ENCODE assay signal across 13 cellular contexts in genomic region chr10:29657719-29658274, GRCh38. TPM values are rescaled to one million over a fixed set of nuclear protein-coding genes. Genes with fewer than 3 reads are reported as not detected.
DNase-seq lines count a peak whose midpoint lies in the region; ATAC-seq and TF ChIP-seq lines count a peak whose summit lies in the region.
"Had no signal": no experiment of that assay in that cellular context is flagged by ENCODE, and none has a peak within 500 bp of the region (broad histone marks: within the 10 kb centered on the region; RNA-seq: fewer than 3 reads in every experiment).

No MANE protein-coding gene starts in this region.

- peaks cover 36% of the 10 kb centered on the region for H3K36me3 ChIP-seq in endodermal cell (ENCODE audit: control insufficient read depth, insufficient read depth, low read length)

- intact Hi-C loops in activated CD8-positive, alpha-beta T cell treated with anti-CD3 and anti-CD28 coated beads for 36 hours (cut with micrococcal nuclease), result no loop called here

- peak; percentile 49 for DNase-seq in activated CD8-positive, alpha-beta T cell treated with anti-CD3 and anti-CD28 coated beads for 36 hours
- DNase-seq in activated CD8-positive, alpha-beta T cell treated with anti-CD3 and anti-CD28 coated beads, Interleukin-2, amount 10 ng/mL, durations not matched to agents 7 days and 5 days, result no peak
- peak; percentile 48 for DNase-seq in NCI-H82 treated with DMSO at 0.1 percent for 48 hours (lab: John Stamatoyannopoulos, UW; ENCODE audit: unreplicated experiment)
- DNase-seq in endodermal cell, result no peak
- DNase-seq in stimulated activated naive CD8-positive, alpha-beta T cell treated with anti-CD3 and anti-CD28 coated beads, Interleukin-15, amount 100 ng/mL, for 72 hours, result no peak
- no peak for DNase-seq in HCEC 1CT
- DNase-seq in LoVo (ENCODE audit: low spot score), result no peak
- DNase-seq: mesendoderm, NCI-H1694 treated with DMSO at 0.1 percent for 48 hours had no signal

- H3K9ac ChIP-seq in endodermal cell (ENCODE audit: extremely low read depth, low read length, poor library complexity, severe bottlenecking), result no peak overlapping the region

- H3K27me3 ChIP-seq in endodermal cell (ENCODE audit: control insufficient read depth, insufficient read depth, low read length, poor library complexity, severe bottlenecking), result no peaks in the 10 kb centered on the region

- H3K9me3 Mint-ChIP-seq in activated CD8-positive, alpha-beta T cell treated with anti-CD3 and anti-CD28 coated beads for 36 hours, result peaks cover 7% of the 10 kb centered on the region
- H3K9me3 Mint-ChIP-seq in activated CD8-positive, alpha-beta T cell treated with anti-CD3 and anti-CD28 coated beads, Interleukin-2, amount 10 ng/mL, durations not matched to agents 7 days and 5 days (ENCODE audit: insufficient read depth), result peaks cover 14% of the 10 kb centered on the region
- peaks cover 42% of the 10 kb centered on the region for H3K9me3 Mint-ChIP-seq in endodermal cell
- H3K9me3 Mint-ChIP-seq in stimulated activated naive CD8-positive, alpha-beta T cell treated with anti-CD3 and anti-CD28 coated beads, Interleukin-15, amount 100 ng/mL, for 72 hours, result peaks cover 0 to 4% of the 10 kb centered on the region in 2 donors

- H3K9me3 ChIP-seq in endodermal cell (ENCODE audit: control insufficient read depth, low read length), result peaks cover 30% of the 10 kb centered on the region

- WGBS in endodermal cell (ENCODE audit: insufficient coverage in 1 of 2, insufficient read length in 1 of 2), 2 experiments, result 94 to 96% methylated on average over 6 to 9 of the region's 9 CpGs

- peak overlapping the region; percentile 24 for H3K4me3 ChIP-seq in endodermal cell (ENCODE audit: low read length)

- peaks cover 3% of the 10 kb centered on the region for H3K27me3 Mint-ChIP-seq in activated CD8-positive, alpha-beta T cell treated with anti-CD3 and anti-CD28 coated beads for 36 hours
- H3K27me3 Mint-ChIP-seq in activated CD8-positive, alpha-beta T cell treated with anti-CD3 and anti-CD28 coated beads, Interleukin-2, amount 10 ng/mL, durations not matched to agents 7 days and 5 days (ENCODE audit: low read depth), result peaks cover 23% of the 10 kb centered on the region
- H3K27me3 Mint-ChIP-seq in endodermal cell (ENCODE audit: insufficient read depth), result no peaks in the 10 kb centered on the region
- H3K27me3 Mint-ChIP-seq in stimulated activated naive CD8-positive, alpha-beta T cell treated with anti-CD3 and anti-CD28 coated beads, Interleukin-15, amount 100 ng/mL, for 72 hours, result peaks cover 5% of the 10 kb centered on the region

- H3K27ac Mint-ChIP-seq in activated CD8-positive, alpha-beta T cell treated with anti-CD3 and anti-CD28 coated beads for 36 hours, result no peak overlapping the region
- H3K27ac Mint-ChIP-seq in activated CD8-positive, alpha-beta T cell treated with anti-CD3 and anti-CD28 coated beads, Interleukin-2, amount 10 ng/mL, durations not matched to agents 7 days and 5 days, result no peak overlapping the region
- no peak overlapping the region for H3K27ac Mint-ChIP-seq in endodermal cell
- no peak overlapping the region for H3K27ac Mint-ChIP-seq in stimulated activated naive CD8-positive, alpha-beta T cell treated with anti-CD3 and anti-CD28 coated beads, Interleukin-15, amount 100 ng/mL, for 72 hours
- H3K27ac Mint-ChIP-seq: activated T-helper 2 cell treated with anti-CD3 and anti-CD28 coated beads, Interferon-gamma antibody, Interleukin-2, Interleukin-4, amounts not matched to agents 10 μg/mL and 5 μg/mL and 100 μg/mL, durations not matched to agents 14 hours and 24 hours and 36 hours had no signal

- no peaks in the 10 kb centered on the region for H3K4me1 ChIP-seq in endodermal cell (ENCODE audit: control insufficient read depth, insufficient read depth, low read length)

- CTCF ChIA-PET in activated CD8-positive, alpha-beta T cell treated with anti-CD3 and anti-CD28 coated beads for 36 hours (lab: Charles Lee), result interaction anchor here (0.7 to 3.6 kb wide), 5 partner anchors 10 to 79 kb away, joined by 3 to 16 read pairs (median 3); no protein-coding TSS in a partner anchor
- CTCF ChIA-PET in activated CD8-positive, alpha-beta T cell treated with anti-CD3 and anti-CD28 coated beads, Interleukin-2, amount 10 ng/mL, durations not matched to agents 7 days and 5 days (lab: Charles Lee), result interaction anchor here (0.7 to 1.6 kb wide), 3 partner anchors 10 to 62 kb away, joined by 3 to 5 read pairs (median 3); no protein-coding TSS in a partner anchor

- TF ChIP-seq CTCF in activated CD8-positive, alpha-beta T cell treated with anti-CD3 and anti-CD28 coated beads for 36 hours (IDR thresholded peaks at IDR 0.05), result no peak
- TF ChIP-seq CTCF in endodermal cell (conservative IDR thresholded peaks at IDR 0.05), result no peak

- H3K36me3 Mint-ChIP-seq in activated CD8-positive, alpha-beta T cell treated with anti-CD3 and anti-CD28 coated beads for 36 hours (ENCODE audit: low read depth), result peaks cover 18% of the 10 kb centered on the region
- H3K36me3 Mint-ChIP-seq in activated CD8-positive, alpha-beta T cell treated with anti-CD3 and anti-CD28 coated beads, Interleukin-2, amount 10 ng/mL, durations not matched to agents 7 days and 5 days (ENCODE audit: low read depth), result peaks cover 18% of the 10 kb centered on the region
- peaks cover 42% of the 10 kb centered on the region for H3K36me3 Mint-ChIP-seq in endodermal cell (ENCODE audit: low read depth)

- H3K4me3 Mint-ChIP-seq in activated CD8-positive, alpha-beta T cell treated with anti-CD3 and anti-CD28 coated beads for 36 hours, result no peak overlapping the region
- no peak overlapping the region for H3K4me3 Mint-ChIP-seq in activated CD8-positive, alpha-beta T cell treated with anti-CD3 and anti-CD28 coated beads, Interleukin-2, amount 10 ng/mL, durations not matched to agents 7 days and 5 days
- no peak overlapping the region for H3K4me3 Mint-ChIP-seq in endodermal cell
- H3K4me3 Mint-ChIP-seq in stimulated activated naive CD8-positive, alpha-beta T cell treated with anti-CD3 and anti-CD28 coated beads, Interleukin-15, amount 100 ng/mL, for 72 hours, result peak overlapping the region; percentile 8 to 16

- H3K27ac ChIP-seq in endodermal cell (ENCODE audit: low read depth, low read length), result no peak overlapping the region
- H3K27ac ChIP-seq: HL-60, VCaP had no signal

- H3K4me1 Mint-ChIP-seq in activated CD8-positive, alpha-beta T cell treated with anti-CD3 and anti-CD28 coated beads for 36 hours (ENCODE audit: low read depth), result peaks cover 34% of the 10 kb centered on the region
- H3K4me1 Mint-ChIP-seq in activated CD8-positive, alpha-beta T cell treated with anti-CD3 and anti-CD28 coated beads, Interleukin-2, amount 10 ng/mL, durations not matched to agents 7 days and 5 days (ENCODE audit: low read depth), result peaks cover 28% of the 10 kb centered on the region
- H3K4me1 Mint-ChIP-seq in endodermal cell, result peaks cover 4% of the 10 kb centered on the region
- H3K4me1 Mint-ChIP-seq in stimulated activated naive CD8-positive, alpha-beta T cell treated with anti-CD3 and anti-CD28 coated beads, Interleukin-15, amount 100 ng/mL, for 72 hours, result peaks cover 31% of the 10 kb centered on the region

- POLR2A ChIA-PET in activated CD8-positive, alpha-beta T cell treated with anti-CD3 and anti-CD28 coated beads for 36 hours (lab: Charles Lee), result interaction anchor here (0.9 to 1.2 kb wide), 3 partner anchors 10 to 77 kb away, joined by 3 to 5 read pairs (median 3); no protein-coding TSS in a partner anchor
- POLR2A ChIA-PET in activated CD8-positive, alpha-beta T cell treated with anti-CD3 and anti-CD28 coated beads, Interleukin-2, amount 10 ng/mL, durations not matched to agents 7 days and 5 days (lab: Charles Lee), result no interaction called here

- peak; percentile 46 for ATAC-seq in activated CD8-positive, alpha-beta T cell treated with anti-CD3 and anti-CD28 coated beads for 36 hours
- no peak for ATAC-seq in activated CD8-positive, alpha-beta T cell treated with anti-CD3 and anti-CD28 coated beads, Interleukin-2, amount 10 ng/mL, durations not matched to agents 7 days and 5 days
- peak; percentile 16 for ATAC-seq in stimulated activated naive CD8-positive, alpha-beta T cell treated with anti-CD3 and anti-CD28 coated beads, Interleukin-15, amount 100 ng/mL, for 72 hours
- ATAC-seq in GM21723 (IDR thresholded peaks at IDR 0.05; ENCODE audit: unreplicated experiment), result no peak

RNA-seq across cellular contexts. Expression of gene SVIL, which starts 23.0 kb away (rescaled TPM):
- 1 to 10 TPM; 7.9 to 8.9 TPM for total RNA-seq in activated CD8-positive, alpha-beta T cell treated with anti-CD3 and anti-CD28 coated beads for 36 hours
- 10 to 100 TPM; 11.2 to 13.0 TPM for total RNA-seq in activated CD8-positive, alpha-beta T cell treated with anti-CD3 and anti-CD28 coated beads, Interleukin-2, amount 10 ng/mL, durations not matched to agents 7 days and 5 days
- 10 to 100 TPM; 25.2 to 32.9 TPM for total RNA-seq in endodermal cell
- 21.7 TPM for polyA plus RNA-seq in endodermal cell (2013, experiment 1 of 2)
- polyA plus RNA-seq in endodermal cell (2013, experiment 2 of 2), result 17.3 TPM

Comparison
In these comparisons a context has a peak if more than half of its experiments do, and no peak if none do; other contexts are left out.
1. ATAC-seq: peak in activated CD8-positive, alpha-beta T cell treated with anti-CD3 and anti-CD28 coated beads for 36 hours (single experiment) and stimulated activated naive CD8-positive, alpha-beta T cell treated with anti-CD3 and anti-CD28 coated beads, Interleukin-15, amount 100 ng/mL, for 72 hours (single experiment); none in activated CD8-positive, alpha-beta T cell treated with anti-CD3 and anti-CD28 coated beads, Interleukin-2, amount 10 ng/mL, durations not matched to agents 7 days and 5 days (single experiment) and GM21723 (single experiment).
2. DNase-seq: peak in activated CD8-positive, alpha-beta T cell treated with anti-CD3 and anti-CD28 coated beads for 36 hours (single experiment) and NCI-H82 treated with DMSO at 0.1 percent for 48 hours (single experiment); none in activated CD8-positive, alpha-beta T cell treated with anti-CD3 and anti-CD28 coated beads, Interleukin-2, amount 10 ng/mL, durations not matched to agents 7 days and 5 days (single experiment), endodermal cell (single experiment), stimulated activated naive CD8-positive, alpha-beta T cell treated with anti-CD3 and anti-CD28 coated beads, Interleukin-15, amount 100 ng/mL, for 72 hours (0 of 2), HCEC 1CT (single experiment) and LoVo (single experiment).
3. H3K4me3 Mint-ChIP-seq: peak in stimulated activated naive CD8-positive, alpha-beta T cell treated with anti-CD3 and anti-CD28 coated beads, Interleukin-15, amount 100 ng/mL, for 72 hours (2 of 2); none in activated CD8-positive, alpha-beta T cell treated with anti-CD3 and anti-CD28 coated beads for 36 hours (single experiment), activated CD8-positive, alpha-beta T cell treated with anti-CD3 and anti-CD28 coated beads, Interleukin-2, amount 10 ng/mL, durations not matched to agents 7 days and 5 days (single experiment) and endodermal cell (single experiment).